Comparison of ENCODE assay signal across 1 cellular context in genomic region chr13:30045916-30046704, GRCh38.
TF ChIP-seq lines count a peak whose summit lies in the region.

No MANE protein-coding gene starts in this region.

TF ChIP-seq in IMR-90, 13 proteins besides CTCF, POLR2A, EP300 and RAD21 (continued from another document):
- TF ChIP-seq BHLHE40 (IDR thresholded peaks at IDR 0.05; ENCODE audit: low read depth, low read length) (no peak), FOS (IDR thresholded peaks at IDR 0.05; ENCODE audit: low read depth, low read length) (0 out of 2 replicates have a peak, but pooled peaks have one; percentile 24), NFE2L2 (IDR thresholded peaks at IDR 0.05; ENCODE audit: low read depth, low read length) (no peak), SMC3 (IDR thresholded peaks at IDR 0.05; ENCODE audit: low read depth, low read length) (no peak), CHD1 (IDR thresholded peaks at IDR 0.05; ENCODE audit: low read depth, low read length) (no peak), MAZ (IDR thresholded peaks at IDR 0.05; ENCODE audit: borderline replicate concordance, low read depth, low read length) (no peak; the same call in 1 of the 2 replicates), MXI1 (IDR thresholded peaks at IDR 0.05; ENCODE audit: borderline replicate concordance, low read depth, low read length) (no peak), USF2 (IDR thresholded peaks at IDR 0.05; ENCODE audit: low read depth, low read length) (no peak), RCOR1 (IDR thresholded peaks at IDR 0.05; ENCODE audit: insufficient replicate concordance, low read length) (no peak), MAFK (IDR thresholded peaks at IDR 0.05; ENCODE audit: low read depth, low read length) (no peak)
